8 cellular contexts compared by ENCODE assay signal in genomic region chr5:139636207-139636792, GRCh38. TPM values are rescaled to one million over a fixed set of nuclear protein-coding genes. Genes with fewer than 3 reads are reported as not detected.
A peak's percentile ranks its signal among the peaks of the same experiment; 100 is the strongest.
DNase-seq lines count a peak whose midpoint lies in the region; ATAC-seq, FAIRE-seq and TF ChIP-seq lines count a peak whose summit lies in the region.

No MANE protein-coding gene starts in this region.

- no peak for DNase-seq in A673 (ENCODE audit: low spot score)
- DNase-seq in colonic mucosa, result peak; percentile 67
- DNase-seq in pancreas, result peak in 3 of 6 donors; percentile 52 to 63 (median 52)
- no peak for DNase-seq in GOT3 (lab: John Stamatoyannopoulos, UW)
- no peak for DNase-seq in HuH-7.5 (ENCODE audit: low spot score)

- no peaks in the 10 kb centered on the region for H3K9me3 ChIP-seq in A673 (ENCODE audit: low read depth, low read length, poor library complexity, severe bottlenecking)
- no peaks in the 10 kb centered on the region for H3K9me3 ChIP-seq in colonic mucosa
- H3K9me3 ChIP-seq in pancreas, result no peaks in the 10 kb centered on the region

- H3K4me1 ChIP-seq in A673 (ENCODE audit: insufficient read depth, low read length, poor library complexity, severe bottlenecking), result peaks cover 35% of the 10 kb centered on the region
- peaks cover 20% of the 10 kb centered on the region for H3K4me1 ChIP-seq in colonic mucosa
- peaks cover 32 to 36% (median 35%) of the 10 kb centered on the region in 3 donors for H3K4me1 ChIP-seq in pancreas

- FAIRE-seq in pancreas (lab: Jason Lieb, UNC), result no peak

- H3K27me3 ChIP-seq in A673 (replicated peaks; ENCODE audit: insufficient read depth, low read depth, low read length, poor library complexity), result no peaks in the 10 kb centered on the region
- no peaks in the 10 kb centered on the region for H3K27me3 ChIP-seq in colonic mucosa
- no peaks in the 10 kb centered on the region for H3K27me3 ChIP-seq in pancreas

- H3K27ac ChIP-seq in A673 (ENCODE audit: low read depth, low read length, poor library complexity, severe bottlenecking) (peak overlapping the region; percentile 38), colonic mucosa (peak overlapping the region; percentile 93), pancreas (peak overlapping the region; percentile 93 to 99 (median 97))

- H3K4me3 ChIP-seq in A673 (ENCODE audit: low read depth, low read length, poor library complexity, severe bottlenecking) (no peak overlapping the region), colonic mucosa (no peak overlapping the region), pancreas (no peak overlapping the region)

- intact Hi-C loops in A673 (cut with micrococcal nuclease; ENCODE audit: unreplicated experiment), result loop anchor here (10.0 kb wide), 1 partner anchor 209 kb away; no protein-coding TSS in a partner anchor
- intact Hi-C loops in colonic mucosa (cut with DNase I), result no loop called here
- intact Hi-C loops in pancreas (cut with DNase I), result loop anchor here in 1 of 3 donors (10.0 kb wide), 2 partner anchors 49 to 129 kb away; no protein-coding TSS in a partner anchor

- peak overlapping the region in 1 of 2 donors; percentile 82 for H3K9ac ChIP-seq in colonic mucosa (ENCODE audit: low read depth in 2 of 2, low read length in 2 of 2)

- CTCF ChIA-PET in A673 (lab: Charles Lee), result interaction anchor here (0.6 to 2.5 kb wide), 8 partner anchors 12 to 140 kb away, joined by 3 to 20 read pairs (median 8); partner anchors contain the start of gene CXXC5

- 41 to 44% methylated on average over 2 of the region's 2 CpGs for WGBS in pancreas, 2 donors

- H3K36me3 Mint-ChIP-seq in T-helper 1 cell treated with Interleukin-12 subunit alpha and Interleukin-12 subunit beta and Interleukin-4 antibody, amounts not matched to agents 30 μg/mL and 1 μg/mL, for 36 hours (ENCODE audit: low read depth), result peaks cover 7% of the 10 kb centered on the region

- H3K4me1 Mint-ChIP-seq in T-helper 1 cell treated with Interleukin-12 subunit alpha and Interleukin-12 subunit beta and Interleukin-4 antibody, amounts not matched to agents 30 μg/mL and 1 μg/mL, for 36 hours (ENCODE audit: low read depth), result peaks cover 36% of the 10 kb centered on the region

- no peaks in the 10 kb centered on the region for H3K27me3 Mint-ChIP-seq in T-helper 1 cell treated with Interleukin-12 subunit alpha and Interleukin-12 subunit beta and Interleukin-4 antibody, amounts not matched to agents 30 μg/mL and 1 μg/mL, for 36 hours (ENCODE audit: low read depth)

- H3K36me3 ChIP-seq in A673 (ENCODE audit: insufficient read depth, low read length, poor library complexity, severe bottlenecking) (no peaks in the 10 kb centered on the region), colonic mucosa (no peaks in the 10 kb centered on the region), pancreas (no peaks in the 10 kb centered on the region)

- peak overlapping the region; percentile 59 for H3K4me3 Mint-ChIP-seq in T-helper 1 cell treated with Interleukin-12 subunit alpha and Interleukin-12 subunit beta and Interleukin-4 antibody, amounts not matched to agents 30 μg/mL and 1 μg/mL, for 36 hours

- ATAC-seq in GM18907 (IDR thresholded peaks at IDR 0.05; ENCODE audit: unreplicated experiment) (peak; percentile 74), HG03045 (IDR thresholded peaks at IDR 0.05; ENCODE audit: unreplicated experiment) (peak; percentile 66), pancreas (no peak)

- BruUV-seq in A673 (replicated peaks; lab: Mats Ljungman, UMichigan), result no TSS peak

- POLR2A ChIA-PET in A673 (lab: Charles Lee; ENCODE audit: low non-redundant PET), result interaction anchor here (0.7 kb wide), 1 partner anchor 74 kb away, joined by 3 read pairs; no protein-coding TSS in a partner anchor

- TF ChIP-seq CTCF in A673 (conservative IDR thresholded peaks at IDR 0.05; ENCODE audit: low read depth, low read length) (no peak), colonic mucosa (IDR thresholded peaks at IDR 0.05) (no peak), pancreas (IDR thresholded peaks at IDR 0.05) (no peak)

- H3K9me3 Mint-ChIP-seq in T-helper 1 cell treated with Interleukin-12 subunit alpha and Interleukin-12 subunit beta and Interleukin-4 antibody, amounts not matched to agents 30 μg/mL and 1 μg/mL, for 36 hours, result no peaks in the 10 kb centered on the region

- H3K27ac Mint-ChIP-seq in T-helper 1 cell treated with Interleukin-12 subunit alpha and Interleukin-12 subunit beta and Interleukin-4 antibody, amounts not matched to agents 30 μg/mL and 1 μg/mL, for 36 hours, result peak overlapping the region; percentile 88

RNA-seq across cellular contexts. Expression of gene CXXC5, which starts 11.8 kb away (rescaled TPM):
- total RNA-seq in A673 (2021) (56.4 and 57.2 TPM in 2 replicates), colonic mucosa (10 to 100 TPM; 32.3 to 40.4 TPM), pancreas (10 to 100 TPM; 39.5 to 70.5 (median 45.4) TPM)
- 10 to 100 TPM; 33.0 to 36.4 TPM for polyA plus RNA-seq in pancreas

Comparison
In these comparisons a context has a peak if more than half of its experiments do, and no peak if none do; other contexts are left out.
1. H3K27ac ChIP-seq: peak in every context shown above with its lines; median percentile 97 in pancreas; 93 in colonic mucosa; 38 in A673.
2. ATAC-seq: peak in GM18907 (single experiment) and HG03045 (single experiment); none in pancreas (0 of 4).